In the genomic region with DNA sequence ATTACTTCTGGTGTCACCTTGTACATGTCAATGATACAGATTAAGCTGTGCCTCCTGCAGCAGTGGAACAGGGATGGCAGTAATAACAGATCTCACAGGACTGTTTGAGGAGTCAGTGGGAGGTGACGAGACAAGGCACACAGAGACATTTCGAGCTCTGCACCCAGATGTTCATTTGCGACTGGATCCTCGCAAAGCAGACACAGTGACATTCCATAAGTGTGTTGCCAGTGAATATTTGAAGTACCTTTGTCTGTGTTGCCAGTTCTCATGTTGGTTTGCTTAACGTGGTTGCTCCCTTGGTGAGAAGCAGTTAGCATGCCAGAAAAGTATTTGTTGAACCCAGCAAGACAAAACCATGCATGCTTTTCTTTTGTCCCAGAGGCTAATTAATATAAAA, we compare ENCODE assay signal across 19 cellular contexts.
DNase-seq lines count a peak whose midpoint lies in the region; ATAC-seq and TF ChIP-seq lines count a peak whose summit lies in the region.
"Had no signal": no experiment of that assay in that cellular context is flagged by ENCODE, and none has a peak within 500 bp of the region (broad histone marks: within the 10 kb centered on the region; RNA-seq: fewer than 3 reads in every experiment).

No MANE protein-coding gene starts in this region.

- no peaks in the 10 kb centered on the region for H3K9me3 ChIP-seq in mammary epithelial cell (replicated peaks; ENCODE audit: insufficient read depth, low read length)
- no peaks in the 10 kb centered on the region for H3K9me3 ChIP-seq in PC-3 (ENCODE audit: low read length)
- no peaks in the 10 kb centered on the region for H3K9me3 ChIP-seq in smooth muscle cell (replicated peaks; ENCODE audit: low read depth)
- H3K9me3 ChIP-seq: transverse colon had no signal

- no peaks in the 10 kb centered on the region for H3K36me3 ChIP-seq in mammary epithelial cell (ENCODE audit: insufficient read depth, low read length)
- H3K36me3 ChIP-seq in PC-3 (ENCODE audit: low read depth, low read length), result no peaks in the 10 kb centered on the region
- H3K36me3 ChIP-seq in smooth muscle cell (ENCODE audit: low read depth), result no peaks in the 10 kb centered on the region

- no peaks in the 10 kb centered on the region for H3K27me3 Mint-ChIP-seq in MCF 10A (ENCODE audit: insufficient read depth, unreplicated experiment)
- peaks cover 2% of the 10 kb centered on the region for H3K27me3 Mint-ChIP-seq in activated naive CD8-positive, alpha-beta T cell treated with anti-CD3 and anti-CD28 coated beads, Interleukin-2, amount 10 ng/mL, durations not matched to agents 7 days and 5 days
- H3K27me3 Mint-ChIP-seq in Calu3 (ENCODE audit: unreplicated experiment), result peaks cover 7% of the 10 kb centered on the region

- H3K79me2 ChIP-seq in mammary epithelial cell (ENCODE audit: insufficient read depth, low read length) (no peaks in the 10 kb centered on the region), PC-3 (ENCODE audit: low read length) (no peaks in the 10 kb centered on the region), smooth muscle cell (ENCODE audit: low read depth) (no peaks in the 10 kb centered on the region)

- CTCF ChIA-PET in mammary epithelial cell (lab: Charles Lee; ENCODE audit: low non-redundant PET) (no interaction called here), MCF 10A (lab: Yijun Ruan, JAX) (interaction anchor here (0.6 to 4.5 kb wide), 4 partner anchors 8 to 26 kb away, joined by 3 to 24 read pairs (median 3); no protein-coding TSS in a partner anchor), PC-3 (lab: Charles Lee) (no interaction called here), Calu3 (lab: Charles Lee) (no interaction called here)

- H3K9me2 ChIP-seq in PC-3 (replicated peaks; ENCODE audit: low read length), result no peaks in the 10 kb centered on the region

- TF ChIP-seq CTCF in mammary epithelial cell (conservative IDR thresholded peaks at IDR 0.05 in 1 of 2, IDR thresholded peaks at IDR 0.05 in 1 of 2; ENCODE audit: extremely low read depth in 1 of 2, insufficient read depth in 1 of 2, low read depth in 1 of 2, low read length in 2 of 2), result no peak
- TF ChIP-seq CTCF in MCF 10A (IDR thresholded peaks at IDR 0.05; ENCODE audit: unreplicated experiment), result no peak
- no peak for TF ChIP-seq CTCF in PC-3 (conservative IDR thresholded peaks at IDR 0.05; ENCODE audit: low read depth, low read length)
- TF ChIP-seq CTCF in smooth muscle cell (IDR thresholded peaks at IDR 0.05; ENCODE audit: borderline replicate concordance, insufficient read depth, poor library complexity, severe bottlenecking), result no peak
- TF ChIP-seq CTCF in Calu3 (IDR thresholded peaks at IDR 0.05; ENCODE audit: unreplicated experiment), result no peak

- H3F3A ChIP-seq in PC-3 (ENCODE audit: low read length, unreplicated experiment) (no peaks in the 10 kb centered on the region), smooth muscle cell (ENCODE audit: low read depth) (peaks cover 6% of the 10 kb centered on the region)

- H3K4me3 ChIP-seq in mammary epithelial cell (replicated peaks in 1 of 3; ENCODE audit: insufficient read depth in 1 of 3, low read depth in 2 of 3, low read length in 3 of 3) (no peak overlapping the region), PC-3 (ENCODE audit: low read length) (no peak overlapping the region), smooth muscle cell (no peak overlapping the region)
- H3K4me3 ChIP-seq: GM23248, PC-9, transverse colon had no signal

- H3K27ac Mint-ChIP-seq in MCF 10A (ENCODE audit: low read depth, unreplicated experiment) (no peak overlapping the region), Calu3 (ENCODE audit: unreplicated experiment) (no peak overlapping the region)
- peak overlapping the region; percentile 96 for H3K27ac Mint-ChIP-seq in activated naive CD8-positive, alpha-beta T cell treated with anti-CD3 and anti-CD28 coated beads, Interleukin-2, amount 10 ng/mL, durations not matched to agents 7 days and 5 days

- no peak overlapping the region for H3K27ac ChIP-seq in mammary epithelial cell (ENCODE audit: insufficient read depth, low read depth, low read length)
- H3K27ac ChIP-seq in PC-3 (ENCODE audit: low read length), result peak overlapping the region; percentile 96
- peak overlapping the region; percentile 79 for H3K27ac ChIP-seq in smooth muscle cell (ENCODE audit: low read depth)

- in situ Hi-C loops in mammary epithelial cell (cut with MboI; ENCODE audit: low sequenced_read_pairs in 2 of 2), result no loop called here

- H3K9ac ChIP-seq in mammary epithelial cell (ENCODE audit: insufficient read depth, low read length) (no peak overlapping the region), PC-3 (ENCODE audit: low read length) (peak overlapping the region; percentile 78; the same call in 1 of the 2 replicates), smooth muscle cell (ENCODE audit: low read depth) (no peak overlapping the region)
- H3K9ac ChIP-seq: GM23248 had no signal

- H3K36me3 Mint-ChIP-seq in MCF 10A (ENCODE audit: insufficient read depth, unreplicated experiment) (no peaks in the 10 kb centered on the region), Calu3 (ENCODE audit: insufficient read depth, unreplicated experiment) (no peaks in the 10 kb centered on the region)
- peaks cover 3% of the 10 kb centered on the region for H3K36me3 Mint-ChIP-seq in activated naive CD8-positive, alpha-beta T cell treated with anti-CD3 and anti-CD28 coated beads, Interleukin-2, amount 10 ng/mL, durations not matched to agents 7 days and 5 days
- H3K36me3 Mint-ChIP-seq: natural killer cell treated with Interleukin-12 subunit alpha and Interleukin-12 subunit beta and Interleukin-15 and Interleukin-18, amount 100 ng/mL, for 72 hours had no signal

- POLR2A ChIA-PET in MCF 10A (lab: Yijun Ruan, JAX), result interaction anchor here (1.9 kb wide), 2 partner anchors 12 to 78 kb away, joined by 6 to 22 read pairs; no protein-coding TSS in a partner anchor
- POLR2A ChIA-PET in PC-3 (lab: Charles Lee; ENCODE audit: unreplicated experiment), result no interaction called here
- POLR2A ChIA-PET in activated naive CD8-positive, alpha-beta T cell treated with anti-CD3 and anti-CD28 coated beads, Interleukin-2, amount 10 ng/mL, durations not matched to agents 7 days and 5 days (lab: Charles Lee), result interaction anchor here (0.6 to 1.6 kb wide), 5 partner anchors 26 to 132 kb away, joined by 3 to 8 read pairs (median 5); partner anchors contain the start of gene NID1

- intact Hi-C loops in mammary epithelial cell (cut with micrococcal nuclease), result no loop called here
- intact Hi-C loops in MCF 10A (cut with micrococcal nuclease), result no loop called here
- intact Hi-C loops in PC-3 (cut with micrococcal nuclease), result no loop called here
- intact Hi-C loops in Calu3 (cut with micrococcal nuclease; ENCODE audit: unreplicated experiment), result no loop called here

- WGBS in mammary epithelial cell (ENCODE audit: low coverage, missing lambda C conversion rate), result 46% methylated on average over 5 of the region's 5 CpGs
- 38% methylated on average over 5 of the region's 5 CpGs for WGBS in smooth muscle cell (ENCODE audit: low lambda C conversion rate)

- H3K4me3 Mint-ChIP-seq in MCF 10A (ENCODE audit: unreplicated experiment), result no peak overlapping the region
- H3K4me3 Mint-ChIP-seq in activated naive CD8-positive, alpha-beta T cell treated with anti-CD3 and anti-CD28 coated beads, Interleukin-2, amount 10 ng/mL, durations not matched to agents 7 days and 5 days, result peak overlapping the region; percentile 44
- H3K4me3 Mint-ChIP-seq in Calu3 (ENCODE audit: low read depth, unreplicated experiment), result no peak overlapping the region

- no peak for ATAC-seq in PC-3
- ATAC-seq in activated naive CD8-positive, alpha-beta T cell treated with anti-CD3 and anti-CD28 coated beads, Interleukin-2, amount 10 ng/mL, durations not matched to agents 7 days and 5 days (ENCODE audit: low read depth), result no peak

- H3K27me3 ChIP-seq in mammary epithelial cell (ENCODE audit: insufficient read depth, low read length), result no peaks in the 10 kb centered on the region
- no peaks in the 10 kb centered on the region for H3K27me3 ChIP-seq in PC-3 (ENCODE audit: low read length)
- H3K27me3 ChIP-seq in smooth muscle cell (ENCODE audit: low read depth), result no peaks in the 10 kb centered on the region
- H3K27me3 ChIP-seq: transverse colon had no signal

- dilution Hi-C loops in mammary epithelial cell (cut with HindIII; ENCODE audit: low sequenced_read_pairs), result no loop called here

- no TSS peak for BruUV-seq in mammary epithelial cell (replicated peaks; lab: Mats Ljungman, UMichigan)
- no TSS peak for BruUV-seq in MCF 10A (replicated peaks; lab: Mats Ljungman, UMichigan)
- no TSS peak for BruUV-seq in PC-3 (replicated peaks; lab: Mats Ljungman, UMichigan)
- BruUV-seq in Calu3 (replicated peaks; lab: Mats Ljungman, UMichigan), result no TSS peak

- H3K4me1 Mint-ChIP-seq in MCF 10A (ENCODE audit: insufficient read depth, unreplicated experiment) (peaks cover 39% of the 10 kb centered on the region), Calu3 (ENCODE audit: low read depth, unreplicated experiment) (no peaks in the 10 kb centered on the region)
- peaks cover 45% of the 10 kb centered on the region for H3K4me1 Mint-ChIP-seq in activated naive CD8-positive, alpha-beta T cell treated with anti-CD3 and anti-CD28 coated beads, Interleukin-2, amount 10 ng/mL, durations not matched to agents 7 days and 5 days

- H4K20me1 ChIP-seq in mammary epithelial cell (ENCODE audit: insufficient read depth, low read length), result no peaks in the 10 kb centered on the region
- no peaks in the 10 kb centered on the region for H4K20me1 ChIP-seq in PC-3 (ENCODE audit: low read length)
- H4K20me1 ChIP-seq in smooth muscle cell (ENCODE audit: low read depth), result no peaks in the 10 kb centered on the region

- DNase-seq in mammary epithelial cell, result no peak
- no peak for DNase-seq in MCF 10A (ENCODE audit: unreplicated experiment)
- no peak for DNase-seq in PC-3
- DNase-seq in activated naive CD8-positive, alpha-beta T cell treated with anti-CD3 and anti-CD28 coated beads, Interleukin-2, amount 10 ng/mL, durations not matched to agents 7 days and 5 days, result no peak
- DNase-seq in smooth muscle cell (lab: John Stamatoyannopoulos, UW; ENCODE audit: unreplicated experiment), result no peak
- no peak for DNase-seq in ureter (ENCODE audit: low spot score)
- no peak for DNase-seq in Calu3
- DNase-seq: activated CD4-positive, CD25-positive, alpha-beta regulatory T cell; activated CD8-positive, alpha-beta memory T cell treated with anti-CD3 and anti-CD28 coated beads, Interleukin-2, amount 50 U/mL, for 4 hours; dermis blood vessel endothelial cell; GM23248; NCI-H1092; NCI-H2081 treated with DMSO at 0.1 percent for 48 hours; PC-9; stimulated activated CD4-positive, alpha-beta T cell treated with anti-CD3 and anti-CD28 coated beads, Interleukin-1b, Interleukin-23, amount 100 ng/mL, for 48 hours; stimulated activated naive CD8-positive, alpha-beta T cell treated with anti-CD3 and anti-CD28 coated beads, Interleukin-15, Interleukin-2, amounts not matched to agents 100 U/mL and 50 U/mL, for 24 hours; T1000; transverse colon had no signal

- no peak overlapping the region for H3K4me2 ChIP-seq in mammary epithelial cell (ENCODE audit: insufficient read depth, low read depth, low read length)
- no peak overlapping the region for H3K4me2 ChIP-seq in PC-3 (ENCODE audit: low read length)
- no peak overlapping the region for H3K4me2 ChIP-seq in smooth muscle cell
- H3K4me2 ChIP-seq: PC-9 had no signal

- H2AFZ ChIP-seq in mammary epithelial cell (ENCODE audit: low read depth, low read length) (peak overlapping the region; percentile 8), PC-3 (ENCODE audit: low read length) (no peak overlapping the region), smooth muscle cell (ENCODE audit: low read depth) (no peak overlapping the region)
- H2AFZ ChIP-seq: GM23248, PC-9 had no signal

- H3K4me1 ChIP-seq in mammary epithelial cell (ENCODE audit: insufficient read depth, low read length) (peaks cover 19% of the 10 kb centered on the region), PC-3 (ENCODE audit: insufficient read depth, low read length) (peaks cover 34% of the 10 kb centered on the region), smooth muscle cell (ENCODE audit: low read depth) (no peaks in the 10 kb centered on the region)

- no peaks in the 10 kb centered on the region for H3K9me3 Mint-ChIP-seq in MCF 10A (ENCODE audit: unreplicated experiment)
- H3K9me3 Mint-ChIP-seq in activated naive CD8-positive, alpha-beta T cell treated with anti-CD3 and anti-CD28 coated beads, Interleukin-2, amount 10 ng/mL, durations not matched to agents 7 days and 5 days, result no peaks in the 10 kb centered on the region
- no peaks in the 10 kb centered on the region for H3K9me3 Mint-ChIP-seq in Calu3 (ENCODE audit: low read depth, unreplicated experiment)
- H3K9me3 Mint-ChIP-seq: natural killer cell treated with Interleukin-12 subunit alpha and Interleukin-12 subunit beta and Interleukin-15 and Interleukin-18, amount 100 ng/mL, for 72 hours had no signal
